25 cellular contexts compared by ENCODE assay signal in the genomic region with DNA sequence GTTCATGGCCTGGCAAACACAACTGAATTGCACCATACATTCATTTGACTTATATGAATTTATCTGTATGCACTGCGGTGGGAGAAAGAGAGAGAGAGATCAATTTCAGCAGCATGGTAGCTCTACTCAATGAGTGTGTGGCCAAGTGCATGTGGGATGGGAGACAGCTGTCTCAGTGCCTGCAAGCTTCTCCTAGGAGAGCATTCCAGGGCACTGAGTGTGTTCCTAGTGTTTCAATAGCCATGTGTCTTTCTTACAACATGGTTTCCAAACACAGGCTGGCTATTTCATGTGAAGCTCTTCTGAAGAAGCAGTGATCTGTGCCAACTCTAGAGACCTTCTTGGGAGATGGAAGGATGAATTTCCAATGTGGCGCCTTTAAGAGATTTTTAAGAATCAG. TPM values are rescaled to one million over a fixed set of nuclear protein-coding genes. Genes with fewer than 3 reads are reported as not detected.
A peak's percentile ranks its signal among the peaks of the same experiment; 100 is the strongest.
DNase-seq lines count a peak whose midpoint lies in the region; ATAC-seq, FAIRE-seq and TF ChIP-seq lines count a peak whose summit lies in the region.
"Had no signal": no experiment of that assay in that cellular context is flagged by ENCODE, and none has a peak within 500 bp of the region (broad histone marks: within the 10 kb centered on the region; RNA-seq: fewer than 3 reads in every experiment).

No MANE protein-coding gene starts in this region.

- H3K4me3 Mint-ChIP-seq in activated CD4-positive, alpha-beta T cell treated with anti-CD3 and anti-CD28 coated beads, Interleukin-2, amount 10 ng/mL, durations not matched to agents 24 days and 14 days = no peak overlapping the region
- H3K4me3 Mint-ChIP-seq: activated naive CD4-positive, alpha-beta T cell treated with anti-CD3 and anti-CD28 coated beads, Interleukin-2, amount 10 ng/mL, durations not matched to agents 7 days and 5 days; memory B cell; neural crest cell had no signal

- H3K27ac Mint-ChIP-seq in activated CD4-positive, alpha-beta T cell treated with anti-CD3 and anti-CD28 coated beads, Interleukin-2, amount 10 ng/mL, durations not matched to agents 24 days and 14 days = no peak overlapping the region
- H3K27ac Mint-ChIP-seq: activated naive CD4-positive, alpha-beta T cell treated with anti-CD3 and anti-CD28 coated beads, Interleukin-2, amount 10 ng/mL, durations not matched to agents 7 days and 5 days; memory B cell had no signal

- FAIRE-seq in GM19239 (lab: Jason Lieb, UNC) = no peak
- FAIRE-seq: GM12878, K562 had no signal

- intact Hi-C loops in activated CD4-positive, alpha-beta T cell treated with anti-CD3 and anti-CD28 coated beads, Interleukin-2, amount 10 ng/mL, durations not matched to agents 24 days and 14 days (cut with micrococcal nuclease) = no loop called here

- peak overlapping the region; percentile 84 for H3K27ac ChIP-seq in foreskin keratinocyte
- H3K27ac ChIP-seq: 22Rv1, cardiac muscle cell, right lobe of liver, thoracic aorta had no signal

- in situ Hi-C loops in astrocyte of the spinal cord (cut with HindIII; ENCODE audit: low sequenced_read_pairs) = no loop called here

- ATAC-seq in foreskin keratinocyte = peak; percentile 85
- ATAC-seq in HG03457 (IDR thresholded peaks at IDR 0.05; ENCODE audit: unreplicated experiment) = no peak
- no peak for ATAC-seq in HG03175 (IDR thresholded peaks at IDR 0.05; ENCODE audit: unreplicated experiment)
- ATAC-seq: GM12878, K562, right lobe of liver, Right ventricle myocardium inferior had no signal

- H3K36me3 Mint-ChIP-seq in activated CD4-positive, alpha-beta T cell treated with anti-CD3 and anti-CD28 coated beads, Interleukin-2, amount 10 ng/mL, durations not matched to agents 24 days and 14 days (ENCODE audit: low read depth) = no peaks in the 10 kb centered on the region
- H3K36me3 Mint-ChIP-seq: activated naive CD4-positive, alpha-beta T cell treated with anti-CD3 and anti-CD28 coated beads, Interleukin-2, amount 10 ng/mL, durations not matched to agents 7 days and 5 days; memory B cell had no signal

- H3K4me1 ChIP-seq in foreskin keratinocyte = no peaks in the 10 kb centered on the region
- H3K4me1 ChIP-seq: HAP-1 had no signal

- peak; percentile 18 for DNase-seq in activated CD4-positive, alpha-beta T cell treated with anti-CD3 and anti-CD28 coated beads, Interleukin-2, amount 10 ng/mL, durations not matched to agents 24 days and 14 days
- no peak for DNase-seq in activated CD4-positive, alpha-beta T cell treated with anti-CD3 and anti-CD28 coated beads, Interleukin-2, amount 50 U/mL, for 48 hours
- DNase-seq in astrocyte of the spinal cord (ENCODE audit: low read depth, low spot score) (peak; percentile 23), foreskin keratinocyte (peak; percentile 61 to 87), mesenteric fat pad (ENCODE audit: low spot score) (no peak), GM19239 (ENCODE audit: insufficient read length, low spot score) (no peak)
- DNase-seq: activated CD4-positive, CD25-positive, alpha-beta regulatory T cell treated with anti-CD3 and anti-CD28 coated beads, Interleukin-2, amount 50 U/mL, for 72 hours; activated naive CD4-positive, alpha-beta T cell treated with anti-CD3 and anti-CD28 coated beads, Interleukin-2, amount 10 ng/mL, durations not matched to agents 7 days and 5 days; effector CD4-positive, alpha-beta T cell; NCI-H1105; NK-92 treated with Interleukin-12 subunit alpha and Interleukin-12 subunit beta, amount 100 ng/mL, for 24 hours; right lobe of liver; stimulated activated CD4-positive, alpha-beta T cell treated with anti-CD3 and anti-CD28 coated beads, Interleukin-4, amount 100 ng/mL, for 24 hours; T-helper 1 cell had no signal

- peaks cover 3% of the 10 kb centered on the region for H3K27me3 Mint-ChIP-seq in activated CD4-positive, alpha-beta T cell treated with anti-CD3 and anti-CD28 coated beads, Interleukin-2, amount 10 ng/mL, durations not matched to agents 24 days and 14 days

- no peaks in the 10 kb centered on the region for H3K27me3 ChIP-seq in foreskin keratinocyte
- H3K27me3 ChIP-seq: cardiac muscle cell, right lobe of liver had no signal

- H3K9me3 Mint-ChIP-seq in activated CD4-positive, alpha-beta T cell treated with anti-CD3 and anti-CD28 coated beads, Interleukin-2, amount 10 ng/mL, durations not matched to agents 24 days and 14 days = no peaks in the 10 kb centered on the region
- H3K9me3 Mint-ChIP-seq: activated naive CD4-positive, alpha-beta T cell treated with anti-CD3 and anti-CD28 coated beads, Interleukin-2, amount 10 ng/mL, durations not matched to agents 7 days and 5 days; neural crest cell had no signal

- TF ChIP-seq CTCF in astrocyte of the spinal cord (IDR thresholded peaks at IDR 0.05; ENCODE audit: low read depth, low read length) (no peak), foreskin keratinocyte (conservative IDR thresholded peaks at IDR 0.05) (no peak)

- no peaks in the 10 kb centered on the region for H3K4me1 Mint-ChIP-seq in activated CD4-positive, alpha-beta T cell treated with anti-CD3 and anti-CD28 coated beads, Interleukin-2, amount 10 ng/mL, durations not matched to agents 24 days and 14 days
- H3K4me1 Mint-ChIP-seq: activated naive CD4-positive, alpha-beta T cell treated with anti-CD3 and anti-CD28 coated beads, Interleukin-2, amount 10 ng/mL, durations not matched to agents 7 days and 5 days; memory B cell; neural crest cell had no signal

- no peak overlapping the region for H3K4me3 ChIP-seq in astrocyte of the spinal cord (ENCODE audit: low read depth, low read length)
- H3K4me3 ChIP-seq: cardiac muscle cell, GM12878, HAP-1, K562, right lobe of liver, thoracic aorta had no signal

RNA-seq across cellular contexts. Expression of gene NEK5, which starts 43.5 kb away (rescaled TPM):
- not detected in 2 replicates for total RNA-seq in activated CD4-positive, alpha-beta T cell treated with anti-CD3 and anti-CD28 coated beads, Interleukin-2, amount 10 ng/mL, durations not matched to agents 24 days and 14 days
- total RNA-seq in foreskin keratinocyte = 0.07 TPM in 1 of 2 replicates, not detected in the other
- polyA plus RNA-seq in foreskin keratinocyte = 0.01 and 0.02 TPM in 2 replicates
- not detected for total RNA-seq in mesenteric fat pad
- total RNA-seq: GM12878 had no signal

Comparison
In these comparisons a context has a peak if more than half of its experiments do, and no peak if none do; other contexts are left out.
1. DNase-seq: peak in activated CD4-positive, alpha-beta T cell treated with anti-CD3 and anti-CD28 coated beads, Interleukin-2, amount 10 ng/mL, durations not matched to agents 24 days and 14 days (single experiment), astrocyte of the spinal cord (single experiment) and foreskin keratinocyte (2 of 2); none in activated CD4-positive, alpha-beta T cell treated with anti-CD3 and anti-CD28 coated beads, Interleukin-2, amount 50 U/mL, for 48 hours (0 of 2), mesenteric fat pad (single experiment) and GM19239 (single experiment).